ENCODE assay signal across 1 cellular context in genomic region chr1:229340496-229340895, GRCh38.
TF ChIP-seq lines count a peak whose summit lies in the region.

No MANE protein-coding gene starts in this region.

TF ChIP-seq in GM23338, 12 proteins besides CTCF, POLR2A, EP300 and RAD21 (continued from another document):
- no peak for TF ChIP-seq ZNF462 (CRISPR knock-in tag; IDR thresholded peaks at IDR 0.05)
- TF ChIP-seq JUNB (IDR thresholded peaks at IDR 0.05; ENCODE audit: unreplicated experiment): no peak
- no peak for TF ChIP-seq ZNF331 (CRISPR knock-in tag; IDR thresholded peaks at IDR 0.05; ENCODE audit: low read depth)
- no peak for TF ChIP-seq REST (IDR thresholded peaks at IDR 0.05; ENCODE audit: unreplicated experiment)
- no peak for TF ChIP-seq STAT1 (IDR thresholded peaks at IDR 0.05; ENCODE audit: unreplicated experiment)
- TF ChIP-seq NANOG (IDR thresholded peaks at IDR 0.05; ENCODE audit: borderline replicate concordance): no peak
- no peak for TF ChIP-seq EZH2phosphoT487 (IDR thresholded peaks at IDR 0.05; ENCODE audit: unreplicated experiment)
- no peak for TF ChIP-seq EZH2 (IDR thresholded peaks at IDR 0.05; ENCODE audit: low read depth, unreplicated experiment)
- no peak for TF ChIP-seq POLR2AphosphoS5 (IDR thresholded peaks at IDR 0.05; ENCODE audit: low read depth)
TF ChIP-seq in GM23338: peak in this region for 0.
